Comparison of ENCODE assay signal across 9 cellular contexts in genomic region chr15:100114526-100114925, GRCh38.
A peak's percentile ranks its signal among the peaks of the same experiment; 100 is the strongest.
DNase-seq lines count a peak whose midpoint lies in the region; TF ChIP-seq lines count a peak whose summit lies in the region.
"Had no signal": no experiment of that assay in that cellular context is flagged by ENCODE, and none has a peak within 500 bp of the region (broad histone marks: within the 10 kb centered on the region; RNA-seq: fewer than 3 reads in every experiment).

No MANE protein-coding gene starts in this region.

- 20 to 32% (median 26%) methylated on average over 11 of the region's 11 CpGs for WGBS in spleen, 5 donors

- H3K27ac Mint-ChIP-seq in HFFc6 = no peak overlapping the region; the same call in 1 of the 2 replicates
- H3K27ac Mint-ChIP-seq: dendritic cell treated with granulocyte-macrophage colony-stimulating factor and Interleukin-4, amounts not matched to agents 40 ng/mL and 50 ng/mL, for 4 days had no signal

- H3K27ac ChIP-seq in brain microvascular endothelial cell = peak overlapping the region; percentile 95
- peak overlapping the region; percentile 22 to 83 (median 66) for H3K27ac ChIP-seq in spleen

- peak overlapping the region; percentile 29 for H3K4me3 ChIP-seq in brain microvascular endothelial cell (ENCODE audit: low read depth, low read length)
- H3K4me3 ChIP-seq in spleen = peak overlapping the region in 1 of 8 donors; percentile 22
- no peak overlapping the region for H3K4me3 ChIP-seq in foreskin fibroblast (ENCODE audit: low read depth in 1 of 2, low read length in 2 of 2)

- H3K4me1 ChIP-seq in spleen = peaks cover 5 to 40% (median 20%) of the 10 kb centered on the region in 6 donors

- H3K27me3 ChIP-seq in brain microvascular endothelial cell (replicated peaks) (no peaks in the 10 kb centered on the region), spleen (replicated peaks in 1 of 7) (no peaks in the 10 kb centered on the region)

- peaks cover 56% of the 10 kb centered on the region for H3K9me3 Mint-ChIP-seq in HFFc6

- in situ Hi-C loops in brain microvascular endothelial cell (cut with HindIII; ENCODE audit: low pct_ligation_motif_present, low sequenced_read_pairs) = no loop called here

- intact Hi-C loops in spleen (cut with DNase I; ENCODE audit: low total_unique reads) = no loop called here

- no peak for TF ChIP-seq CTCF in HFFc6 (IDR thresholded peaks at IDR 0.05)
- no peak for TF ChIP-seq CTCF in brain microvascular endothelial cell (IDR thresholded peaks at IDR 0.05; ENCODE audit: low read depth, low read length, missing control alignments)
- no peak for TF ChIP-seq CTCF in spleen (IDR thresholded peaks at IDR 0.05 in 8 of 11, conservative IDR thresholded peaks at IDR 0.05 in 3 of 11)
- TF ChIP-seq CTCF in foreskin fibroblast (IDR thresholded peaks at IDR 0.05; ENCODE audit: low read depth, low read length) = no peak

- no peak for TF ChIP-seq POLR2A in spleen (IDR thresholded peaks at IDR 0.05)

- peaks cover 18% of the 10 kb centered on the region; the same call in 1 of the 2 replicates for H3K4me1 Mint-ChIP-seq in HFFc6 (ENCODE audit: low read depth)

- H3K4me3 Mint-ChIP-seq in HFFc6 = peak overlapping the region; percentile 58; the same call in 1 of the 2 replicates
- H3K4me3 Mint-ChIP-seq: dendritic cell treated with granulocyte-macrophage colony-stimulating factor and Interleukin-4, amounts not matched to agents 40 ng/mL and 50 ng/mL, for 4 days had no signal

- H3K36me3 Mint-ChIP-seq in HFFc6 (ENCODE audit: low read depth) = no peaks in the 10 kb centered on the region

- DNase-seq in HFFc6 (no peak), brain microvascular endothelial cell (peak; percentile 70), left kidney (ENCODE audit: low read depth, low spot score) (peak; percentile 65), spleen (peak; percentile 33), foreskin fibroblast (no peak), islet precursor cell (no peak), epidermal melanocyte (ENCODE audit: insufficient read length, low spot score) (no peak), occipital lobe (lab: John Stamatoyannopoulos, UW) (no peak)

- H3K36me3 ChIP-seq in brain microvascular endothelial cell (replicated peaks) (no peaks in the 10 kb centered on the region), spleen (no peaks in the 10 kb centered on the region)

- peaks cover 11% of the 10 kb centered on the region for H3K27me3 Mint-ChIP-seq in HFFc6 (ENCODE audit: insufficient read depth)

- H3K9me3 ChIP-seq in spleen = peaks cover 0 to 14% (median under 1%) of the 10 kb centered on the region in 8 donors

Comparison
In these comparisons a context has a peak if more than half of its experiments do, and no peak if none do; other contexts are left out.
1. DNase-seq: peak in brain microvascular endothelial cell (single experiment), left kidney (single experiment) and spleen (single experiment); none in HFFc6 (single experiment), foreskin fibroblast (0 of 2), islet precursor cell (single experiment), epidermal melanocyte (single experiment) and occipital lobe (single experiment).